Comparison of ENCODE assay signal across 28 cellular contexts in genomic region chr9:98846081-98846480, GRCh38.
"Had no signal": no experiment of that assay in that cellular context is flagged by ENCODE, and none has a peak within 500 bp of the region (broad histone marks: within the 10 kb centered on the region; RNA-seq: fewer than 3 reads in every experiment).

No MANE protein-coding gene starts in this region.

- H3K4me3 Mint-ChIP-seq: stimulated activated effector memory CD8-positive, alpha-beta T cell treated with anti-CD3 and anti-CD28 coated beads, Interleukin-12 subunit alpha, Interleukin-12 subunit beta, amount 100 ng/mL, for 72 hours; stimulated activated memory B cell treated with anti-CD40 and anti-IgM and Interleukin-4, amounts not matched to agents 10 μg/mL and 1 μg/mL and 100 μg/mL, for 72 hours; stimulated activated naive B cell treated with anti-CD40 and anti-IgM and Interleukin-4, amounts not matched to agents 10 μg/mL and 1 μg/mL and 100 μg/mL, for 72 hours; stimulated activated naive CD8-positive, alpha-beta T cell treated with anti-CD3 and anti-CD28 coated beads, Interleukin-15, amount 100 ng/mL, for 72 hours; stimulated activated naive CD8-positive, alpha-beta T cell treated with anti-CD3 and anti-CD28 coated beads, Interleukin-15, Interleukin-2, amounts not matched to agents 100 ng/mL and 50 ng/mL, for 24 hours; type B pancreatic cell had no signal

- H3K27ac ChIP-seq: stomach, suprapubic skin, testis, thoracic aorta, thyroid gland, tibial artery, tibial nerve, transverse colon, upper lobe of left lung, upper lobe of right lung, uterus, vagina had no signal

- H3K27me3 ChIP-seq: stomach, suprapubic skin, testis, thyroid gland, tibial artery, tibial nerve, transverse colon, upper lobe of left lung, upper lobe of right lung, uterus, vagina had no signal

- H3K27ac Mint-ChIP-seq: stimulated activated effector memory CD8-positive, alpha-beta T cell treated with anti-CD3 and anti-CD28 coated beads, Interleukin-12 subunit alpha, Interleukin-12 subunit beta, amount 100 ng/mL, for 72 hours; stimulated activated memory B cell treated with anti-CD40 and anti-IgM and Interleukin-4, amounts not matched to agents 10 μg/mL and 1 μg/mL and 100 μg/mL, for 72 hours; stimulated activated naive B cell treated with anti-CD40 and anti-IgM and Interleukin-4, amounts not matched to agents 10 μg/mL and 1 μg/mL and 100 μg/mL, for 72 hours; stimulated activated naive CD8-positive, alpha-beta T cell treated with anti-CD3 and anti-CD28 coated beads, Interleukin-15, amount 100 ng/mL, for 72 hours; stimulated activated naive CD8-positive, alpha-beta T cell treated with anti-CD3 and anti-CD28 coated beads, Interleukin-15, Interleukin-2, amounts not matched to agents 100 ng/mL and 50 ng/mL, for 24 hours; type B pancreatic cell had no signal

- H3K9me3 Mint-ChIP-seq: stimulated activated effector memory CD8-positive, alpha-beta T cell treated with anti-CD3 and anti-CD28 coated beads, Interleukin-12 subunit alpha, Interleukin-12 subunit beta, amount 100 ng/mL, for 72 hours; stimulated activated memory B cell treated with anti-CD40 and anti-IgM and Interleukin-4, amounts not matched to agents 10 μg/mL and 1 μg/mL and 100 μg/mL, for 72 hours; stimulated activated naive B cell treated with anti-CD40 and anti-IgM and Interleukin-4, amounts not matched to agents 10 μg/mL and 1 μg/mL and 100 μg/mL, for 72 hours; stimulated activated naive CD8-positive, alpha-beta T cell treated with anti-CD3 and anti-CD28 coated beads, Interleukin-15, amount 100 ng/mL, for 72 hours; stimulated activated naive CD8-positive, alpha-beta T cell treated with anti-CD3 and anti-CD28 coated beads, Interleukin-15, Interleukin-2, amounts not matched to agents 100 ng/mL and 50 ng/mL, for 24 hours; type B pancreatic cell had no signal

- DNase-seq: stimulated activated CD4-positive, alpha-beta T cell treated with anti-CD3 and anti-CD28 coated beads, Interleukin-2, amount 100 ng/mL, for 48 hours; stimulated activated CD4-positive, alpha-beta T cell treated with anti-CD3 and anti-CD28 coated beads, Interleukin-4, amount 100 ng/mL, for 1 hour; stimulated activated CD4-positive, alpha-beta T cell treated with anti-CD3 and anti-CD28 coated beads, Interleukin-4, amount 100 ng/mL, for 24 hours; stimulated activated CD4-positive, alpha-beta T cell treated with anti-CD3 and anti-CD28 coated beads, Interleukin-4, amount 100 ng/mL, for 4 hours; stimulated activated CD8-positive, alpha-beta memory T cell treated with anti-CD3 and anti-CD28 coated beads, Interleukin-4, amount 100 ng/mL, for 48 hours; stimulated activated naive B cell treated with anti-CD40 and anti-IgM and Interleukin-4, amounts not matched to agents 10 μg/mL and 1 μg/mL and 100 μg/mL, for 72 hours; stimulated activated naive CD4-positive, alpha-beta T cell; stimulated activated naive CD4-positive, alpha-beta T cell treated with Interleukin-2 at 50 U/mL for 16 hours; stimulated activated naive CD8-positive, alpha-beta T cell treated with anti-CD3 and anti-CD28 coated beads, Interleukin-15, amount 100 ng/mL, for 72 hours; stimulated activated naive CD8-positive, alpha-beta T cell treated with anti-CD3 and anti-CD28 coated beads, Interleukin-15, Interleukin-2, amounts not matched to agents 100 U/mL and 50 U/mL, for 24 hours; stomach; substantia nigra; testis; thyroid gland; tibial artery; transverse colon; trophoblast cell; upper lobe of left lung; upper lobe of right lung; uterus had no signal

- H3K27me3 Mint-ChIP-seq: stimulated activated memory B cell treated with anti-CD40 and anti-IgM and Interleukin-4, amounts not matched to agents 10 μg/mL and 1 μg/mL and 100 μg/mL, for 72 hours; stimulated activated naive B cell treated with anti-CD40 and anti-IgM and Interleukin-4, amounts not matched to agents 10 μg/mL and 1 μg/mL and 100 μg/mL, for 72 hours; stimulated activated naive CD8-positive, alpha-beta T cell treated with anti-CD3 and anti-CD28 coated beads, Interleukin-15, amount 100 ng/mL, for 72 hours; stimulated activated naive CD8-positive, alpha-beta T cell treated with anti-CD3 and anti-CD28 coated beads, Interleukin-15, Interleukin-2, amounts not matched to agents 100 ng/mL and 50 ng/mL, for 24 hours; type B pancreatic cell had no signal

- H3K9me3 ChIP-seq: stomach, suprapubic skin, testis, thoracic aorta, thyroid gland, tibial artery, tibial nerve, transverse colon, upper lobe of left lung, upper lobe of right lung, uterus, vagina had no signal

- H3K4me3 ChIP-seq: stomach, suprapubic skin, testis, thoracic aorta, thyroid gland, tibial artery, tibial nerve, transverse colon, upper lobe of left lung, upper lobe of right lung, uterus, vagina had no signal

- H3K36me3 Mint-ChIP-seq: type B pancreatic cell had no signal

- H3K36me3 ChIP-seq: suprapubic skin, thoracic aorta, thyroid gland, tibial artery, tibial nerve, upper lobe of right lung, uterus, vagina had no signal

- H3K4me1 ChIP-seq: suprapubic skin, tibial artery, upper lobe of right lung, uterus, vagina had no signal

- H3K4me1 Mint-ChIP-seq: stimulated activated effector memory CD8-positive, alpha-beta T cell treated with anti-CD3 and anti-CD28 coated beads, Interleukin-12 subunit alpha, Interleukin-12 subunit beta, amount 100 ng/mL, for 72 hours; stimulated activated memory B cell treated with anti-CD40 and anti-IgM and Interleukin-4, amounts not matched to agents 10 μg/mL and 1 μg/mL and 100 μg/mL, for 72 hours had no signal

- ATAC-seq: stimulated activated effector memory CD8-positive, alpha-beta T cell treated with anti-CD3 and anti-CD28 coated beads, Interleukin-12 subunit alpha, Interleukin-12 subunit beta, amount 100 ng/mL, for 72 hours; stimulated activated memory B cell treated with anti-CD40 and anti-IgM and Interleukin-4, amounts not matched to agents 10 μg/mL and 1 μg/mL and 100 μg/mL, for 72 hours; stimulated activated naive B cell treated with anti-CD40 and anti-IgM and Interleukin-4, amounts not matched to agents 10 μg/mL and 1 μg/mL and 100 μg/mL, for 72 hours; stimulated activated naive CD8-positive, alpha-beta T cell treated with anti-CD3 and anti-CD28 coated beads, Interleukin-15, amount 100 ng/mL, for 72 hours; stimulated activated naive CD8-positive, alpha-beta T cell treated with anti-CD3 and anti-CD28 coated beads, Interleukin-15, Interleukin-2, amounts not matched to agents 100 U/mL and 50 U/mL, for 24 hours; upper lobe of right lung had no signal
